Comparison of ENCODE assay signal across 8 cellular contexts in genomic region chr3:171458056-171458856, GRCh38. TPM values are rescaled to one million over a fixed set of nuclear protein-coding genes. Genes with fewer than 3 reads are reported as not detected.
DNase-seq lines count a peak whose midpoint lies in the region; ATAC-seq, FAIRE-seq and TF ChIP-seq lines count a peak whose summit lies in the region.

No MANE protein-coding gene starts in this region.

- no peak for FAIRE-seq in small intestine (lab: Jason Lieb, UNC)

- peak overlapping the region; percentile 95 for H3K4me3 ChIP-seq in cardiac muscle cell
- peak overlapping the region; percentile 82 for H3K4me3 ChIP-seq in iPS-11a (ENCODE audit: low read depth, low read length)
- peak overlapping the region; percentile 87 to 89 for H3K4me3 ChIP-seq in small intestine (ENCODE audit: low read depth in 1 of 2, low read length in 2 of 2)

- TF ChIP-seq CTCF in cardiac muscle cell (IDR thresholded peaks at IDR 0.05; ENCODE audit: low read depth, low read length) = no peak

- H3K27me3 ChIP-seq in cardiac muscle cell (no peaks in the 10 kb centered on the region), small intestine (ENCODE audit: control insufficient read depth in 2 of 2, insufficient read depth in 2 of 2, low read length in 2 of 2) (no peaks in the 10 kb centered on the region)

- no peaks in the 10 kb centered on the region for H3K27me3 Mint-ChIP-seq in activated naive CD4-positive, alpha-beta T cell treated with anti-CD3 and anti-CD28 coated beads, Interleukin-2, amount 10 ng/mL, durations not matched to agents 7 days and 5 days

- H3K9me3 Mint-ChIP-seq in activated naive CD4-positive, alpha-beta T cell treated with anti-CD3 and anti-CD28 coated beads, Interleukin-2, amount 10 ng/mL, durations not matched to agents 7 days and 5 days = no peaks in the 10 kb centered on the region

- H3K36me3 Mint-ChIP-seq in activated naive CD4-positive, alpha-beta T cell treated with anti-CD3 and anti-CD28 coated beads, Interleukin-2, amount 10 ng/mL, durations not matched to agents 7 days and 5 days = peaks cover 6% of the 10 kb centered on the region

- CTCF ChIA-PET in activated naive CD4-positive, alpha-beta T cell treated with anti-CD3 and anti-CD28 coated beads, Interleukin-2, amount 10 ng/mL, durations not matched to agents 7 days and 5 days (lab: Charles Lee) = interaction anchor here (1.5 kb wide), 1 partner anchor 80 kb away, joined by 3 read pairs; no protein-coding TSS in a partner anchor

- peak overlapping the region; percentile 90 for H3K27ac Mint-ChIP-seq in activated naive CD4-positive, alpha-beta T cell treated with anti-CD3 and anti-CD28 coated beads, Interleukin-2, amount 10 ng/mL, durations not matched to agents 7 days and 5 days

- H3K9me3 ChIP-seq in cardiac muscle cell (ENCODE audit: low read depth) = no peaks in the 10 kb centered on the region
- H3K9me3 ChIP-seq in small intestine (ENCODE audit: control insufficient read depth, low read depth) = no peaks in the 10 kb centered on the region

- H3K27ac ChIP-seq in cardiac muscle cell (peak overlapping the region; percentile 86), small intestine (ENCODE audit: low read depth in 1 of 2, low read length in 1 of 2) (peak overlapping the region; percentile 38 to 84)

- ATAC-seq in left cardiac atrium = no peak

- H3K4me1 Mint-ChIP-seq in activated naive CD4-positive, alpha-beta T cell treated with anti-CD3 and anti-CD28 coated beads, Interleukin-2, amount 10 ng/mL, durations not matched to agents 7 days and 5 days = peaks cover 51% of the 10 kb centered on the region

- WGBS in small intestine, 3 donors = 2 to 13% (median 5%) methylated on average over 22 to 23 of the region's 23 CpGs

- DNase-seq in cardiac muscle cell (ENCODE audit: low read depth in 1 of 2, low spot score in 1 of 2) (no peak), left cardiac atrium (no peak), small intestine (peak; percentile 50), KG1 (lab: John Stamatoyannopoulos, UW) (no peak), SHP77 (lab: John Stamatoyannopoulos, UW) (no peak), NCI-H345 treated with DMSO at 0.1 percent for 48 hours (lab: John Stamatoyannopoulos, UW; ENCODE audit: unreplicated experiment) (no peak)
- peak; percentile 68 for DNase-seq in activated naive CD4-positive, alpha-beta T cell treated with anti-CD3 and anti-CD28 coated beads, Interleukin-2, amount 10 ng/mL, durations not matched to agents 7 days and 5 days

- intact Hi-C loops in left cardiac atrium (cut with DNase I) = loop anchor here in 1 of 2 donors (5.0 to 10.0 kb wide), 2 partner anchors 133 to 271 kb away; no protein-coding TSS in a partner anchor

- H3K36me3 ChIP-seq in cardiac muscle cell (no peaks in the 10 kb centered on the region), small intestine (ENCODE audit: control insufficient read depth in 2 of 2, insufficient read depth in 2 of 2, low read length in 2 of 2) (no peaks in the 10 kb centered on the region)

- peak overlapping the region; percentile 94 for H3K4me3 Mint-ChIP-seq in activated naive CD4-positive, alpha-beta T cell treated with anti-CD3 and anti-CD28 coated beads, Interleukin-2, amount 10 ng/mL, durations not matched to agents 7 days and 5 days

- H3K4me1 ChIP-seq in cardiac muscle cell (ENCODE audit: low read depth) (peaks cover 24% of the 10 kb centered on the region), small intestine (ENCODE audit: control insufficient read depth in 2 of 2, insufficient read depth in 1 of 2, low read depth in 1 of 2, low read length in 1 of 2) (peaks cover 6 to 11% of the 10 kb centered on the region in 2 donors)

RNA-seq across cellular contexts. Expression of gene TNIK, which starts 1.9 kb away (rescaled TPM):
- total RNA-seq in cardiac muscle cell = 26.4 and 55.1 TPM in 2 replicates
- 32.6 and 32.8 TPM in 2 replicates for polyA plus RNA-seq in cardiac muscle cell
- total RNA-seq in left cardiac atrium = 10 to 100 TPM; 13.6 to 16.0 TPM
- polyA plus RNA-seq in small intestine = 10 to 100 TPM; 14.9 to 38.7 (median 24.9) TPM

Comparison
In these comparisons a context has a peak if more than half of its experiments do, and no peak if none do; other contexts are left out.
1. DNase-seq: peak in activated naive CD4-positive, alpha-beta T cell treated with anti-CD3 and anti-CD28 coated beads, Interleukin-2, amount 10 ng/mL, durations not matched to agents 7 days and 5 days (single experiment) and small intestine (single experiment); none in cardiac muscle cell (0 of 2), left cardiac atrium (single experiment), KG1 (single experiment), SHP77 (0 of 2) and NCI-H345 treated with DMSO at 0.1 percent for 48 hours (single experiment).
2. Peak in every context shown above with its lines, with median percentiles within 50 percentile points of each other: H3K4me3 ChIP-seq.